18 cellular contexts compared by ENCODE assay signal in the genomic region with DNA sequence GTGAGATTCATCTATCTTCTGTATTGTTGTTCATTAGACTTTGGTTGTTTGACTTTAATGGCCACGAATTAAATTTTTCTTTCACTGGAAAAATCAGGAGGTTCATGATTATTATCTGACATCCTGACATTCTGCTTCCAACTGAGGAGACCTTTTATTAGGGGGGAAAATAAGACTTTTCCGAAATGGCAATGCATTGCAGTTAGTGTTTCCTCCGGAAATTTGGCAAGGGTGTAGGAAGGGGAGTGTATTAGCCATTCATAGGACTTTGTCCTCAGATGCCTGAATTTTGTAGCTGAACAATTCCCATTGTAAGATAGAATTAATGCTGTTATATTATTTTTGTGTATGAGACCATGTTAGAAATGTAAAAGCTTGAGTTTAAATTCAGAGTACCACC.
A peak's percentile ranks its signal among the peaks of the same experiment; 100 is the strongest.
DNase-seq lines count a peak whose midpoint lies in the region; ATAC-seq, FAIRE-seq and TF ChIP-seq lines count a peak whose summit lies in the region.
"Had no signal": no experiment of that assay in that cellular context is flagged by ENCODE, and none has a peak within 500 bp of the region (broad histone marks: within the 10 kb centered on the region; RNA-seq: fewer than 3 reads in every experiment).

No MANE protein-coding gene starts in this region.

- H3K27me3 ChIP-seq in endothelial cell of umbilical vein (ENCODE audit: control insufficient read depth in 2 of 2, insufficient read depth in 2 of 2, low read length in 2 of 2) (peaks cover 6 to 18% of the 10 kb centered on the region in 2 experiments), right cardiac atrium (ENCODE audit: control insufficient read depth, insufficient read depth) (no peaks in the 10 kb centered on the region)
- H3K27me3 ChIP-seq: BLaER1 had no signal

- FAIRE-seq in endothelial cell of umbilical vein (lab: Jason Lieb, UNC): peak; percentile 70
- FAIRE-seq: A549, GM12892, GM18507, H1 had no signal

- H3K4me1 ChIP-seq in endothelial cell of umbilical vein (ENCODE audit: control insufficient read depth, extremely low read depth, insufficient read depth, low read length) (peaks cover 32% of the 10 kb centered on the region), right cardiac atrium (ENCODE audit: control insufficient read depth, insufficient read depth, low read length) (no peaks in the 10 kb centered on the region)
- H3K4me1 ChIP-seq: BLaER1 had no signal

- H3K9me3 ChIP-seq in endothelial cell of umbilical vein (replicated peaks; ENCODE audit: control insufficient read depth, insufficient read depth, low read length): no peaks in the 10 kb centered on the region
- no peaks in the 10 kb centered on the region for H3K9me3 ChIP-seq in right cardiac atrium (ENCODE audit: control insufficient read depth, low read length)
- H3K9me3 ChIP-seq: BLaER1 had no signal

- CTCF ChIA-PET in endothelial cell of umbilical vein (lab: Charles Lee): interaction anchor here (0.8 to 1.5 kb wide), 4 partner anchors 14 to 357 kb away, joined by 3 to 6 read pairs (median 3); no protein-coding TSS in a partner anchor

- DNase-seq in Right ventricle myocardium superior (no peak), cardiac septum (ENCODE audit: low spot score) (no peak), endothelial cell of umbilical vein (ENCODE audit: low read depth, low spot score) (peak; percentile 71), right cardiac atrium (no peak), SKM-1 treated with dmso at 0.1 percent for 144 hours (lab: John Stamatoyannopoulos, UW; ENCODE audit: unreplicated experiment) (no peak)
- DNase-seq: CD4-positive, alpha-beta memory T cell; DMS153; DMS79; GDM1; H9 had no signal

- no peak overlapping the region for H2AFZ ChIP-seq in endothelial cell of umbilical vein (ENCODE audit: low read depth, low read length)

- no peaks in the 10 kb centered on the region for H3K36me3 ChIP-seq in endothelial cell of umbilical vein (ENCODE audit: control insufficient read depth in 2 of 2, extremely low read depth in 1 of 2, insufficient read depth in 2 of 2, low read length in 2 of 2)
- H3K36me3 ChIP-seq: BLaER1 had no signal

- H3K27ac ChIP-seq in endothelial cell of umbilical vein (ENCODE audit: insufficient read depth, low read depth, low read length): peak overlapping the region; percentile 65
- no peak overlapping the region for H3K27ac ChIP-seq in right cardiac atrium (ENCODE audit: low read length)
- H3K27ac ChIP-seq: 22Rv1, A549, BLaER1 had no signal

- no peak for TF ChIP-seq POLR2A in endothelial cell of umbilical vein (IDR thresholded peaks at IDR 0.05; ENCODE audit: low read depth, low read length)

- H3K79me2 ChIP-seq in endothelial cell of umbilical vein (ENCODE audit: control insufficient read depth, insufficient read depth, low read length): no peaks in the 10 kb centered on the region

- no peaks in the 10 kb centered on the region for H4K20me1 ChIP-seq in endothelial cell of umbilical vein (replicated peaks; ENCODE audit: control insufficient read depth, extremely low read depth, insufficient read depth, low read length)
- H4K20me1 ChIP-seq: BLaER1 had no signal

- peak overlapping the region; percentile 75 for H3K4me2 ChIP-seq in endothelial cell of umbilical vein (ENCODE audit: insufficient read depth, low read length)
- H3K4me2 ChIP-seq: A549, BLaER1 had no signal

- H3K9ac ChIP-seq in endothelial cell of umbilical vein (replicated peaks; ENCODE audit: extremely low read depth, insufficient read depth, low read length): no peak overlapping the region
- H3K9ac ChIP-seq: BLaER1 had no signal

- ATAC-seq in Right ventricle myocardium superior (ENCODE audit: poor library complexity) (peak; percentile 54), right cardiac atrium (peak; percentile 79 to 91), GM21528 (IDR thresholded peaks at IDR 0.05; ENCODE audit: low FRiP score, unreplicated experiment) (no peak), GM21786 (IDR thresholded peaks at IDR 0.05; ENCODE audit: unreplicated experiment) (no peak)
- ATAC-seq: A549 had no signal

- POLR2A ChIA-PET in endothelial cell of umbilical vein (lab: Charles Lee): no interaction called here

- dilution Hi-C loops in endothelial cell of umbilical vein (cut with MboI; ENCODE audit: extremely low pct_ligation_motif_present, low sequenced_read_pairs): no loop called here

- no peak for TF ChIP-seq CTCF in endothelial cell of umbilical vein (IDR thresholded peaks at IDR 0.05; ENCODE audit: extremely low read depth in 1 of 2, insufficient read depth in 1 of 2, low read depth in 1 of 2, low read length in 2 of 2)

- no peaks in the 10 kb centered on the region for H3K9me1 ChIP-seq in endothelial cell of umbilical vein (replicated peaks; ENCODE audit: control insufficient read depth, extremely low read depth, insufficient read depth, low read length)

- H3K4me3 ChIP-seq in endothelial cell of umbilical vein (replicated peaks in 1 of 3; ENCODE audit: insufficient read depth in 1 of 3, low read depth in 1 of 3, low read length in 3 of 3) (no peak overlapping the region), right cardiac atrium (ENCODE audit: low read length) (no peak overlapping the region)
- H3K4me3 ChIP-seq: A549, BLaER1 had no signal

- intact Hi-C loops in Right ventricle myocardium superior (cut with DNase I) (no loop called here), cardiac septum (cut with DNase I) (no loop called here), endothelial cell of umbilical vein (cut with micrococcal nuclease) (loop anchor here (2.0 to 5.0 kb wide), 3 partner anchors 131 to 457 kb away; no protein-coding TSS in a partner anchor), right cardiac atrium (cut with DNase I) (no loop called here)

- 47% methylated on average over 3 of the region's 3 CpGs for WGBS in right cardiac atrium

- no TSS peak for BruUV-seq in endothelial cell of umbilical vein (replicated peaks; lab: Mats Ljungman, UMichigan)

TF ChIP-seq in endothelial cell of umbilical vein, 7 proteins besides CTCF, POLR2A, EP300 and RAD21:
- TF ChIP-seq EZH2 (IDR thresholded peaks at IDR 0.05; ENCODE audit: borderline replicate concordance, low read depth, low read length, severe bottlenecking) (no peak), MYC (IDR thresholded peaks at IDR 0.05; ENCODE audit: low read depth, low read length) (no peak), POLR2AphosphoS5 (IDR thresholded peaks at IDR 0.05; ENCODE audit: insufficient read depth, low read depth, low read length) (peak; percentile 55), GATA2 (IDR thresholded peaks at IDR 0.05; ENCODE audit: insufficient read depth, insufficient read length, low read depth, low read length) (peak; percentile 90), FOS (IDR thresholded peaks at IDR 0.05; ENCODE audit: borderline replicate concordance, insufficient read depth, low read length) (peak; percentile 19), JUN (IDR thresholded peaks at IDR 0.05; ENCODE audit: borderline replicate concordance, insufficient read depth, insufficient read length, low read depth) (no peak)
- TF ChIP-seq, protein P1, sequence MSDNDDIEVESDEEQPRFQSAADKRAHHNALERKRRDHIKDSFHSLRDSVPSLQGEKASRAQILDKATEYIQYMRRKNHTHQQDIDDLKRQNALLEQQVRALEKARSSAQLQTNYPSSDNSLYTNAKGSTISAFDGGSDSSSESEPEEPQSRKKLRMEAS (IDR thresholded peaks at IDR 0.05; ENCODE audit: insufficient read depth, insufficient read length): no peak
TF ChIP-seq in endothelial cell of umbilical vein: peak in this region for 3.

Comparison
In these comparisons a context has a peak if more than half of its experiments do, and no peak if none do; other contexts are left out.
1. ATAC-seq: peak in Right ventricle myocardium superior (single experiment) and right cardiac atrium (2 of 2); none in GM21528 (single experiment) and GM21786 (single experiment).